14 cellular contexts compared by ENCODE assay signal in the genomic region with DNA sequence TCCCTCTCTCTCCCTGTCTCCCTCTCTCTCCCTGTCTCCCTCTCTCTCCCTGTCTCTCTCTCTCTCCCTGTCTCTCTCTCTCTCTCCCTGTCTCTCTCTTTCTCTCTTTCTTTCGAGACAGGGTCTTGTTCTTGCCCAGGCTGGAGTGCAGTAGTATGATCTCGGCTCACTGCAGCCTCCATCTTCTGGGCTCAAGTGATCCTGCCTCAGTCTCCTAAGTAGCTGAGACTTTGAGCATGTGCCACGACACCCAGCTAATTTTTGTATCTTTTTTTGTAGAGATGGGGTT. TPM values are rescaled to one million over a fixed set of nuclear protein-coding genes. Genes with fewer than 3 reads are reported as not detected.
A peak's percentile ranks its signal among the peaks of the same experiment; 100 is the strongest.
DNase-seq lines count a peak whose midpoint lies in the region; ATAC-seq and TF ChIP-seq lines count a peak whose summit lies in the region.
"Had no signal": no experiment of that assay in that cellular context is flagged by ENCODE, and none has a peak within 500 bp of the region (broad histone marks: within the 10 kb centered on the region; RNA-seq: fewer than 3 reads in every experiment).

No MANE protein-coding gene starts in this region.

- H3K9me3 ChIP-seq in breast epithelium, result no peaks in the 10 kb centered on the region
- H3K9me3 ChIP-seq in muscle layer of duodenum (ENCODE audit: control insufficient read depth in 1 of 2, low read length in 2 of 2), result no peaks in the 10 kb centered on the region
- H3K9me3 ChIP-seq: right atrium auricular region, suprapubic skin had no signal

- H3K36me3 Mint-ChIP-seq in MCF 10A (ENCODE audit: insufficient read depth, unreplicated experiment), result peaks cover 6% of the 10 kb centered on the region

- no peaks in the 10 kb centered on the region for H3K9me3 Mint-ChIP-seq in MCF 10A (ENCODE audit: unreplicated experiment)
- H3K9me3 Mint-ChIP-seq: naive B cell had no signal

- TF ChIP-seq CTCF in breast epithelium (IDR thresholded peaks at IDR 0.05) (no peak), MCF 10A (IDR thresholded peaks at IDR 0.05; ENCODE audit: unreplicated experiment) (no peak), choroid plexus epithelial cell (conservative IDR thresholded peaks at IDR 0.05; ENCODE audit: low read depth, low read length) (no peak)

- no peak for TF ChIP-seq POLR2A in breast epithelium (IDR thresholded peaks at IDR 0.05)

- no peak overlapping the region for H3K4me3 Mint-ChIP-seq in MCF 10A (ENCODE audit: unreplicated experiment)

- peaks cover 0 to 17% of the 10 kb centered on the region in 2 donors for H3K4me1 ChIP-seq in breast epithelium
- peaks cover 34 to 36% of the 10 kb centered on the region in 2 donors for H3K4me1 ChIP-seq in muscle layer of duodenum (ENCODE audit: control insufficient read depth in 1 of 2, insufficient read depth in 2 of 2, low read length in 2 of 2)

- intact Hi-C loops in breast epithelium (cut with DNase I; ENCODE audit: low total_unique reads) (no loop called here), MCF 10A (cut with micrococcal nuclease) (no loop called here)

- no peaks in the 10 kb centered on the region for H3K27me3 Mint-ChIP-seq in MCF 10A (ENCODE audit: insufficient read depth, unreplicated experiment)
- H3K27me3 Mint-ChIP-seq: naive B cell had no signal

- H3K27me3 ChIP-seq in breast epithelium (no peaks in the 10 kb centered on the region), muscle layer of duodenum (ENCODE audit: low read depth, low read length) (no peaks in the 10 kb centered on the region)
- H3K27me3 ChIP-seq: right atrium auricular region, suprapubic skin had no signal

- H3K27ac Mint-ChIP-seq in MCF 10A (ENCODE audit: low read depth, unreplicated experiment), result no peak overlapping the region

- no TSS peak for BruUV-seq in MCF 10A (replicated peaks; lab: Mats Ljungman, UMichigan)

- DNase-seq in breast epithelium (ENCODE audit: low spot score in 2 of 2) (no peak), MCF 10A (ENCODE audit: unreplicated experiment) (no peak), choroid plexus epithelial cell (ENCODE audit: low read depth) (no peak), OCI-M1 (lab: John Stamatoyannopoulos, UW) (no peak), NCI-H146 (lab: John Stamatoyannopoulos, UW) (no peak), UCSD-AML1 (lab: John Stamatoyannopoulos, UW; ENCODE audit: unreplicated experiment) (no peak)
- DNase-seq: 8988T; activated naive CD4-positive, alpha-beta T cell; naive B cell; NCI-H1092 treated with DMSO at 0.1 percent for 48 hours had no signal

- peaks cover 35% of the 10 kb centered on the region for H3K4me1 Mint-ChIP-seq in MCF 10A (ENCODE audit: insufficient read depth, unreplicated experiment)

- H3K36me3 ChIP-seq in breast epithelium (no peaks in the 10 kb centered on the region), muscle layer of duodenum (ENCODE audit: control insufficient read depth in 1 of 2, insufficient read depth in 2 of 2, low read length in 2 of 2) (peaks cover 0 to 3% of the 10 kb centered on the region in 2 donors)
- H3K36me3 ChIP-seq: right atrium auricular region, suprapubic skin had no signal

- peak overlapping the region; percentile 79 to 80 for H3K27ac ChIP-seq in breast epithelium
- H3K27ac ChIP-seq in muscle layer of duodenum (ENCODE audit: low read length), result peak overlapping the region; percentile 80

- H3K4me3 ChIP-seq in breast epithelium (peak overlapping the region in 1 of 3 donors; percentile 41), choroid plexus epithelial cell (ENCODE audit: low read depth, low read length) (peak overlapping the region; percentile 15), muscle layer of duodenum (ENCODE audit: low read depth in 1 of 2, low read length in 2 of 2) (no peak overlapping the region)

- POLR2A ChIA-PET in MCF 10A (lab: Yijun Ruan, JAX), result interaction anchor here (1.1 to 6.9 kb wide), 16 partner anchors 9 to 116 kb away, joined by 3 to 92 read pairs (median 20); a partner anchor contains a TSS

- ATAC-seq in GM19397 (IDR thresholded peaks at IDR 0.05; ENCODE audit: unreplicated experiment), result no peak

- CTCF ChIA-PET in MCF 10A (lab: Yijun Ruan, JAX), result interaction anchor here (0.8 to 3.3 kb wide), 4 partner anchors 10 to 112 kb away, joined by 4 to 17 read pairs (median 6); no protein-coding TSS in a partner anchor

RNA-seq across cellular contexts. Expression of a gene that starts 14.3 kb away (rescaled TPM):
- total RNA-seq in breast epithelium (100 to 1,000 TPM; 191 to 209 (median 193) TPM), MCF 10A (2022) (134 and 136 TPM in 2 replicates)
